8 cellular contexts compared by ENCODE assay signal in the genomic region with DNA sequence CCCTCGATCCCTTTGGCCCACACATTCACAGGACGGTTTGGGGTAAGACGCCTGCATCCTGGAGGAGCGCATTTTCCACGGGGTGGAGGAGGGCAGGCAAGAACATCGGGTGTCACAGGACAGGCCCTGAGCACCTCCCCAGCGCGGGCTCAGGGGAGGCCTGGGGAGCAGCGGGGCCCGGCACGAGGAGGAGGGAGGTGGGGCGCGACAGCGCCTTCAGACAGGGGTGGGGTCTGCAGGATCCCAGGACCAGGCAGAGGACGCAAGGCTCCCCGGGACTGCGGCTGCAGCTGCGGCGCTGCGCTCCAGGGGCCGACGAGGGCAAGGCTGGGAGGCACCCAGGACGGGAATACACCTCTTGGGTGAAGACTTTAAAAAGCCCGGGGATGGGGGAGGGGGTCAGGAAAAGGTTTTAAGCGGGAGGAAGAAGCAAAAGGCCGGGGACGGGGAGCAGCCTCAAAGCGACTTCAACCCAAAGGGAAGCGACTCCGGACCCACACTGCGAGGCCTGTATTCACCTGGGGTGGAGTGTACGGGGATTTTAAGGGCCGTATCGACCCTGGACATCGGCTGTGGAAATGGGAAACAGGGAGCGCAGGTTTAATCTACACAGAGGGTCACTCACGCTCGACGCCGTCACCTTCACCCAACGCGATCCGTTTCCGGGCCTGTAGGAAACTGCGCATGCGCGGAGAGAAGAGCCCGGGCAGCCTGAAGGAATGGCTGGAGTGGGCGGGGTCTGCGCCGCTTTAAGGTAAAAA. TPM values are rescaled to one million over a fixed set of nuclear protein-coding genes. Genes with fewer than 3 reads are reported as not detected.
DNase-seq lines count a peak whose midpoint lies in the region; ATAC-seq lines count a peak whose summit lies in the region.

A gene (minus strand): TSS at position 680 of the 761 bp plus-strand sequence. CDS start 10,234 bp downstream, outside the sequence.

- H3K36me3 Mint-ChIP-seq in T-helper 1 cell treated with Interleukin-12 subunit alpha and Interleukin-12 subunit beta and Interleukin-4 antibody, amounts not matched to agents 30 μg/mL and 1 μg/mL, for 36 hours (ENCODE audit: low read depth) = peaks cover 13% of the 10 kb centered on the region

- H3K4me3 Mint-ChIP-seq in T-helper 1 cell treated with Interleukin-12 subunit alpha and Interleukin-12 subunit beta and Interleukin-4 antibody, amounts not matched to agents 30 μg/mL and 1 μg/mL, for 36 hours = peak within 1 kb of the TSS; percentile 72

- peak; percentile 63 to 84 (median 83) for DNase-seq in NCI-H1417 (lab: John Stamatoyannopoulos, UW)
- no peak for DNase-seq in NCI-H1417 treated with DMSO at 0.1 percent for 48 hours (lab: John Stamatoyannopoulos, UW)
- DNase-seq in central memory CD4-positive, alpha-beta T cell = peak; percentile 16
- DNase-seq in iPS-NIHi7 (ENCODE audit: extremely low spot score) = peak; percentile 96
- DNase-seq in sciatic nerve (ENCODE audit: low spot score) = peak; percentile 85

- intact Hi-C loops in sciatic nerve (cut with DNase I) = no loop called here

- H3K4me1 Mint-ChIP-seq in T-helper 1 cell treated with Interleukin-12 subunit alpha and Interleukin-12 subunit beta and Interleukin-4 antibody, amounts not matched to agents 30 μg/mL and 1 μg/mL, for 36 hours (ENCODE audit: low read depth) = peaks cover 7% of the 10 kb centered on the region

- no peak within 1 kb of the TSS for H3K27ac Mint-ChIP-seq in T-helper 1 cell treated with Interleukin-12 subunit alpha and Interleukin-12 subunit beta and Interleukin-4 antibody, amounts not matched to agents 30 μg/mL and 1 μg/mL, for 36 hours

- H3K9me3 Mint-ChIP-seq in T-helper 1 cell treated with Interleukin-12 subunit alpha and Interleukin-12 subunit beta and Interleukin-4 antibody, amounts not matched to agents 30 μg/mL and 1 μg/mL, for 36 hours = peaks cover 76% of the 10 kb centered on the region

- H3K27me3 Mint-ChIP-seq in T-helper 1 cell treated with Interleukin-12 subunit alpha and Interleukin-12 subunit beta and Interleukin-4 antibody, amounts not matched to agents 30 μg/mL and 1 μg/mL, for 36 hours (ENCODE audit: low read depth) = peaks cover 8% of the 10 kb centered on the region

- ATAC-seq in sciatic nerve (peak; percentile 95), HG03432 (IDR thresholded peaks at IDR 0.05; ENCODE audit: unreplicated experiment) (no peak), HG03442 (IDR thresholded peaks at IDR 0.05; ENCODE audit: unreplicated experiment) (no peak)

RNA-seq across cellular contexts. Expression of the gene that starts here (rescaled TPM):
- total RNA-seq in sciatic nerve = 12.6 TPM
